Comparison of ENCODE assay signal across 8 cellular contexts in the genomic region with DNA sequence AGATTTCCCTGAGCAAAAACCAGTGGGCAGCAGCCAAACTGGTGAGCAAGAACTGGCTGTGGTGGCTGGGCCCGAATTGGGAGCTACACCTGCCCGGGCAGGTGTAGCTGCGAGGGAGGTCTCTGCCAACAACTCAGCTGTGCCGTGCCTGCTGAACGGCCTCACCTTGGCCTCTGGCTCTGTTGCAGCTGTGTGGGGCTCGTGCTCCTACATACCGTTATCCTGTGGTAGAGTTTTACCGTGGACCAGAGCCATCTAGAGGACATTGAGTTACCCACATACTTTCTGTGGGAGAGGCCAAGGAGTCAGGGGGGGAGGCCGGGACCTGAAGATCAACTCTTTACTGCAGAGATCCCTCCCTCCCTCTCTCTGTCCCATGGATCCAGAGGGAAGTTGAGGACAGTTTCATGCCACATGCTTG. TPM values are rescaled to one million over a fixed set of nuclear protein-coding genes. Genes with fewer than 3 reads are reported as not detected.
A peak's percentile ranks its signal among the peaks of the same experiment; 100 is the strongest.
DNase-seq lines count a peak whose midpoint lies in the region; ATAC-seq and TF ChIP-seq lines count a peak whose summit lies in the region.

No MANE protein-coding gene starts in this region.

- H3K9me2 ChIP-seq in DOHH2 (replicated peaks; ENCODE audit: control insufficient read depth, low read length) = no peaks in the 10 kb centered on the region

- H3K4me3 Mint-ChIP-seq in mesothelial cell of epicardium = no peak overlapping the region

- TF ChIP-seq CTCF in DOHH2 (IDR thresholded peaks at IDR 0.05; ENCODE audit: low read depth, low read length, poor library complexity, severe bottlenecking) (peak; percentile 28), kidney epithelial cell (IDR thresholded peaks at IDR 0.05; ENCODE audit: insufficient read depth, low read length, poor library complexity, severe bottlenecking) (peak; percentile 39), mesothelial cell of epicardium (IDR thresholded peaks at IDR 0.05; ENCODE audit: unreplicated experiment) (no peak)

- H3K9me3 Mint-ChIP-seq in mesothelial cell of epicardium = no peaks in the 10 kb centered on the region

- H3K4me2 ChIP-seq in DOHH2 (ENCODE audit: low read length) = no peak overlapping the region

- peaks cover 22% of the 10 kb centered on the region for H3K4me1 ChIP-seq in DOHH2 (ENCODE audit: control insufficient read depth, low read length)

- ATAC-seq in GM19395 (IDR thresholded peaks at IDR 0.05; ENCODE audit: unreplicated experiment) (peak; percentile 72), HG03575 (IDR thresholded peaks at IDR 0.05; ENCODE audit: extremely low read depth, insufficient number of reproducible peaks, low FRiP score, unreplicated experiment) (peak; percentile 48)

- no peaks in the 10 kb centered on the region for H3F3A ChIP-seq in DOHH2 (ENCODE audit: control insufficient read depth, insufficient read depth)

- H3K27me3 Mint-ChIP-seq in mesothelial cell of epicardium (ENCODE audit: low read depth) = no peaks in the 10 kb centered on the region

- H3K4me1 Mint-ChIP-seq in mesothelial cell of epicardium = peaks cover 8% of the 10 kb centered on the region

- no peaks in the 10 kb centered on the region for H3K36me3 ChIP-seq in DOHH2 (ENCODE audit: control insufficient read depth, low read length)
- H3K36me3 ChIP-seq in kidney epithelial cell (ENCODE audit: control insufficient read depth, insufficient read depth, low read length) = no peaks in the 10 kb centered on the region

- H4K20me1 ChIP-seq in DOHH2 (ENCODE audit: control insufficient read depth, insufficient read depth, low read depth, low read length) = no peaks in the 10 kb centered on the region

- H3K9me3 ChIP-seq in DOHH2 (ENCODE audit: control insufficient read depth, insufficient read depth, low read length) = no peaks in the 10 kb centered on the region

- H3K27ac Mint-ChIP-seq in mesothelial cell of epicardium = no peak overlapping the region

- H3K79me2 ChIP-seq in DOHH2 (ENCODE audit: control insufficient read depth, low read length) = 0 out of 2 replicates have a peak, but pooled peaks cover 2% of the 10 kb centered on the region

- H3K27ac ChIP-seq in DOHH2 (ENCODE audit: low read depth, low read length) = no peak overlapping the region

- no peak overlapping the region for H3K4me3 ChIP-seq in DOHH2 (ENCODE audit: low read length)
- H3K4me3 ChIP-seq in kidney epithelial cell (ENCODE audit: low read depth, low read length) = no peak overlapping the region

- H3K27me3 ChIP-seq in DOHH2 (ENCODE audit: control insufficient read depth, low read length) (no peaks in the 10 kb centered on the region), kidney epithelial cell (ENCODE audit: control insufficient read depth, insufficient read depth, low read length) (peaks cover 2% of the 10 kb centered on the region)

- DNase-seq in UCSD-AML1 (lab: John Stamatoyannopoulos, UW; ENCODE audit: unreplicated experiment) = peak; percentile 28
- DNase-seq in kidney epithelial cell (ENCODE audit: low read depth) = no peak
- DNase-seq in T1000 (lab: John Stamatoyannopoulos, UW) = no peak
- DNase-seq in NCI-H2196 (lab: John Stamatoyannopoulos, UW; ENCODE audit: unreplicated experiment) = no peak
- no peak for DNase-seq in mesothelial cell of epicardium (ENCODE audit: low spot score in 2 of 2, unreplicated experiment in 2 of 2)

- H3K36me3 Mint-ChIP-seq in mesothelial cell of epicardium = no peaks in the 10 kb centered on the region

RNA-seq across cellular contexts. Expression of a gene that starts 8.0 kb away (rescaled TPM):
- total RNA-seq in kidney epithelial cell (5.9 and 6.8 TPM in 2 replicates), mesothelial cell of epicardium (8.0 to 8.7 TPM (median 8.3 TPM) in 3 replicates)
